In the genomic region with DNA sequence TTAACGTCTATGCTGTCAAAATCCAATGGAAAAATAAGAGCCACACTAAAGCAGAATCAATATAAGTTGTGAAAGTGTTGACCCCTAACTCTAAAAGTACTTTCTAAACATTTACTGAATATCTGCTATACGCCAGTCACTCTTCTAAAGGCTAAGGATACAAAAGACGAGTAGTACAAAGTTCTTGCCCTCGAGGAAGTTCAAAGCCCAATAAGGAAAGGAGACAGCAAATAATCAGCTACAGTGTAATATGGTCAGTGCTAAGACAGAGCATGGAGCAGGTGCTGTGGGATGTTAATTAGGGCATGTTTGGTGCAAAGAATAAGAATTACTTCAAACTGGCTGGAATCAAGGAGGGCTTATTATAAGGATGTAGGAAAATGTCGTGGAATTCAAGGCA, we compare ENCODE assay signal across 20 cellular contexts. TPM values are rescaled to one million over a fixed set of nuclear protein-coding genes. Genes with fewer than 3 reads are reported as not detected.
"Had no signal": no experiment of that assay in that cellular context is flagged by ENCODE, and none has a peak within 500 bp of the region (broad histone marks: within the 10 kb centered on the region; RNA-seq: fewer than 3 reads in every experiment).

No MANE protein-coding gene starts in this region.

- H3K36me3 ChIP-seq: esophagus muscularis mucosa, gastroesophageal sphincter, heart left ventricle, left lung, lower lobe of right lung had no signal

- H3K9me3 ChIP-seq: esophagus muscularis mucosa, gastroesophageal sphincter, heart left ventricle, left lung, lower lobe of right lung had no signal

- H3K4me1 ChIP-seq: esophagus muscularis mucosa, foreskin keratinocyte, gastroesophageal sphincter, heart left ventricle, left lung, lower lobe of right lung had no signal

- DNase-seq: dermis blood vessel endothelial cell; dorsolateral prefrontal cortex; effector CD4-positive, alpha-beta T cell; effector memory CD4-positive, alpha-beta T cell; foreskin keratinocyte; heart left ventricle; hypothalamus; immature natural killer cell; islet precursor cell; kidney; kidney glomerular epithelial cell; left lung; left ventricle myocardium superior; lower lobe of right lung; mesenchymal stem cell; naive thymus-derived CD4-positive, alpha-beta T cell had no signal

- ATAC-seq: foreskin keratinocyte; gastroesophageal sphincter; heart left ventricle; left lung; left ventricle myocardium superior; lower lobe of right lung; naive thymus-derived CD4-positive, alpha-beta T cell had no signal

- H3K4me3 ChIP-seq: coronary artery, dorsolateral prefrontal cortex, esophagus muscularis mucosa, gastroesophageal sphincter, heart left ventricle, hepatocyte, left lung, lower lobe of right lung had no signal

- H3K27me3 ChIP-seq: dorsolateral prefrontal cortex, gastroesophageal sphincter, hepatocyte had no signal

RNA-seq across cellular contexts. Expression of gene TMEM150C, which starts 31.6 kb away (rescaled TPM):
- total RNA-seq: naive thymus-derived CD4-positive, alpha-beta T cell had no signal
